8 cellular contexts compared by ENCODE assay signal in genomic region chr3:111071257-111072015, GRCh38. TPM values are rescaled to one million over a fixed set of nuclear protein-coding genes. Genes with fewer than 3 reads are reported as not detected.
DNase-seq lines count a peak whose midpoint lies in the region; ATAC-seq, FAIRE-seq and TF ChIP-seq lines count a peak whose summit lies in the region.

A gene with protein sequence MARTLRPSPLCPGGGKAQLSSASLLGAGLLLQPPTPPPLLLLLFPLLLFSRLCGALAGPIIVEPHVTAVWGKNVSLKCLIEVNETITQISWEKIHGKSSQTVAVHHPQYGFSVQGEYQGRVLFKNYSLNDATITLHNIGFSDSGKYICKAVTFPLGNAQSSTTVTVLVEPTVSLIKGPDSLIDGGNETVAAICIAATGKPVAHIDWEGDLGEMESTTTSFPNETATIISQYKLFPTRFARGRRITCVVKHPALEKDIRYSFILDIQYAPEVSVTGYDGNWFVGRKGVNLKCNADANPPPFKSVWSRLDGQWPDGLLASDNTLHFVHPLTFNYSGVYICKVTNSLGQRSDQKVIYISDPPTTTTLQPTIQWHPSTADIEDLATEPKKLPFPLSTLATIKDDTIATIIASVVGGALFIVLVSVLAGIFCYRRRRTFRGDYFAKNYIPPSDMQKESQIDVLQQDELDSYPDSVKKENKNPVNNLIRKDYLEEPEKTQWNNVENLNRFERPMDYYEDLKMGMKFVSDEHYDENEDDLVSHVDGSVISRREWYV (plus strand): TSS chr3:111071816. CDS start chr3:111072018, 202 bp downstream.

- peak within 1 kb of the TSS; percentile 78 to 85 (median 80) for H3K27ac ChIP-seq in gastrocnemius medialis

- in situ Hi-C loops in HAP-1 (cut with MboI; ENCODE audit: low sequenced_read_pairs): no loop called here
- in situ Hi-C loops in gastrocnemius medialis (cut with MboI; ENCODE audit: low sequenced_read_pairs in 4 of 4): no loop called here

- peak; percentile 43 to 49 for TF ChIP-seq POLR2A in gastrocnemius medialis (IDR thresholded peaks at IDR 0.05)

- H3K4me1 ChIP-seq in HAP-1: peaks cover 27% of the 10 kb centered on the region
- H3K4me1 ChIP-seq in gastrocnemius medialis: peaks cover 13 to 16% of the 10 kb centered on the region in 2 donors

- DNase-seq in ELR (ENCODE audit: low read depth): peak; percentile 99
- peak; percentile 95 to 97 for DNase-seq in HAP-1 (ENCODE audit: low spot score in 2 of 2)
- peak; percentile 90 for DNase-seq in NCI-H146 (lab: John Stamatoyannopoulos, UW)
- DNase-seq in activated CD4-positive, CD25-positive, alpha-beta regulatory T cell (lab: John Stamatoyannopoulos, UW): peak; percentile 32 to 57 (median 52)
- DNase-seq in bronchial epithelial cell (ENCODE audit: low read depth): peak; percentile 86
- peak; percentile 81 to 87 for DNase-seq in gastrocnemius medialis

- FAIRE-seq in bronchial epithelial cell (lab: Jason Lieb, UNC): no peak

- H3K4me3 ChIP-seq in HAP-1: peak within 1 kb of the TSS; percentile 77
- H3K4me3 ChIP-seq in bronchial epithelial cell (ENCODE audit: low read depth, low read length): peak within 1 kb of the TSS; percentile 71
- peak within 1 kb of the TSS; percentile 85 for H3K4me3 ChIP-seq in iPS-18c (ENCODE audit: insufficient read depth, low read depth, low read length)
- peak within 1 kb of the TSS; percentile 74 to 95 (median 86) for H3K4me3 ChIP-seq in gastrocnemius medialis

- no peak for TF ChIP-seq CTCF in bronchial epithelial cell (IDR thresholded peaks at IDR 0.05; ENCODE audit: insufficient read depth, low read length, severe bottlenecking)
- no peak for TF ChIP-seq CTCF in gastrocnemius medialis (IDR thresholded peaks at IDR 0.05 in 4 of 5, conservative IDR thresholded peaks at IDR 0.05 in 1 of 5)

- 0 out of 2 replicates have a peak, but pooled peaks cover 2% of the 10 kb centered on the region for H3K9me3 ChIP-seq in HAP-1
- no peaks in the 10 kb centered on the region for H3K9me3 ChIP-seq in iPS-18c (ENCODE audit: control insufficient read depth, insufficient read depth, low read length)
- no peaks in the 10 kb centered on the region for H3K9me3 ChIP-seq in gastrocnemius medialis

- H3K27me3 ChIP-seq in HAP-1 (ENCODE audit: low read depth) (no peaks in the 10 kb centered on the region), bronchial epithelial cell (ENCODE audit: control insufficient read depth, insufficient read depth, low read length) (no peaks in the 10 kb centered on the region), gastrocnemius medialis (no peaks in the 10 kb centered on the region)

- ATAC-seq in gastrocnemius medialis: peak; percentile 85 to 87
- no peak for ATAC-seq in HG03378 (IDR thresholded peaks at IDR 0.05; ENCODE audit: unreplicated experiment)

- intact Hi-C loops in gastrocnemius medialis (cut with DNase I; ENCODE audit: low total_unique reads): no loop called here

- H3K36me3 ChIP-seq in HAP-1 (replicated peaks) (no peaks in the 10 kb centered on the region), bronchial epithelial cell (ENCODE audit: control insufficient read depth, insufficient read depth, low read length) (no peaks in the 10 kb centered on the region), gastrocnemius medialis (no peaks in the 10 kb centered on the region)

RNA-seq across cellular contexts. Expression of the gene that starts here (rescaled TPM):
- 6.4 and 13.2 TPM in 2 replicates for total RNA-seq in bronchial epithelial cell
- 1 to 10 TPM; 4.3 to 9.7 (median 5.8) TPM for total RNA-seq in gastrocnemius medialis
